In genomic region chr16:89357460-89357859, GRCh38 we compare ENCODE assay signal across 9 cellular contexts.
DNase-seq lines count a peak whose midpoint lies in the region; ATAC-seq, FAIRE-seq and TF ChIP-seq lines count a peak whose summit lies in the region.
"Had no signal": no experiment of that assay in that cellular context is flagged by ENCODE, and none has a peak within 500 bp of the region (broad histone marks: within the 10 kb centered on the region; RNA-seq: fewer than 3 reads in every experiment).

No MANE protein-coding gene starts in this region.

- H3K4me1 ChIP-seq in RWPE2 (ENCODE audit: insufficient read depth, poor library complexity, severe bottlenecking) = peaks cover 47% of the 10 kb centered on the region

- no peaks in the 10 kb centered on the region for H3K27me3 ChIP-seq in RWPE2 (ENCODE audit: insufficient read depth, poor library complexity, severe bottlenecking)

- H3K36me3 Mint-ChIP-seq in glutamatergic neuron (ENCODE audit: unreplicated experiment) = no peaks in the 10 kb centered on the region

- DNase-seq in GM19239 (ENCODE audit: insufficient read length, low spot score) (no peak), RWPE2 (ENCODE audit: low spot score) (no peak), glutamatergic neuron (peak; percentile 76), pons (ENCODE audit: low spot score) (peak; percentile 82), NCI-H526 (lab: John Stamatoyannopoulos, UW) (no peak), NK-92 (lab: John Stamatoyannopoulos, UW; ENCODE audit: unreplicated experiment) (no peak), NCI-H1092 treated with DMSO at 0.1 percent for 48 hours (lab: John Stamatoyannopoulos, UW) (no peak)
- DNase-seq: NCI-H446 had no signal

- H3K4me3 Mint-ChIP-seq in glutamatergic neuron (ENCODE audit: unreplicated experiment) = peak overlapping the region; percentile 65

- FAIRE-seq in GM19239 (lab: Jason Lieb, UNC) = peak; percentile 85

- no peak for ATAC-seq in RWPE2 (ENCODE audit: low read depth)
- ATAC-seq in HG03025 (IDR thresholded peaks at IDR 0.05; ENCODE audit: low FRiP score, unreplicated experiment) = no peak

- H3K9me3 Mint-ChIP-seq in glutamatergic neuron (ENCODE audit: unreplicated experiment) = peaks cover 40% of the 10 kb centered on the region

- peaks cover 20% of the 10 kb centered on the region for H3K27me3 Mint-ChIP-seq in glutamatergic neuron (ENCODE audit: unreplicated experiment)

- peak overlapping the region; percentile 10 for H3K27ac ChIP-seq in RWPE2 (ENCODE audit: poor library complexity, severe bottlenecking)

- H3K27ac Mint-ChIP-seq in glutamatergic neuron (ENCODE audit: unreplicated experiment) = peak overlapping the region; percentile 96

- H3K4me1 Mint-ChIP-seq in glutamatergic neuron (ENCODE audit: low read depth, unreplicated experiment) = peaks cover 77% of the 10 kb centered on the region

- TF ChIP-seq CTCF in RWPE2 (IDR thresholded peaks at IDR 0.05; ENCODE audit: poor library complexity, severe bottlenecking) (no peak), glutamatergic neuron (IDR thresholded peaks at IDR 0.05; ENCODE audit: partially characterized antibody, unreplicated experiment) (no peak)

- H3K36me3 ChIP-seq in RWPE2 (ENCODE audit: low read depth) = peaks cover 30% of the 10 kb centered on the region

- H3K4me3 ChIP-seq in RWPE2 (ENCODE audit: severe bottlenecking) = no peak overlapping the region

- no peaks in the 10 kb centered on the region for H3K9me3 ChIP-seq in RWPE2 (ENCODE audit: severe bottlenecking)

Comparison
In these comparisons a context has a peak if more than half of its experiments do, and no peak if none do; other contexts are left out.
1. DNase-seq: peak in glutamatergic neuron (single experiment) and pons (single experiment); none in GM19239 (single experiment), RWPE2 (single experiment), NCI-H526 (0 of 2), NK-92 (single experiment) and NCI-H1092 treated with DMSO at 0.1 percent for 48 hours (single experiment).